Comparison of ENCODE assay signal across 13 cellular contexts in the genomic region with DNA sequence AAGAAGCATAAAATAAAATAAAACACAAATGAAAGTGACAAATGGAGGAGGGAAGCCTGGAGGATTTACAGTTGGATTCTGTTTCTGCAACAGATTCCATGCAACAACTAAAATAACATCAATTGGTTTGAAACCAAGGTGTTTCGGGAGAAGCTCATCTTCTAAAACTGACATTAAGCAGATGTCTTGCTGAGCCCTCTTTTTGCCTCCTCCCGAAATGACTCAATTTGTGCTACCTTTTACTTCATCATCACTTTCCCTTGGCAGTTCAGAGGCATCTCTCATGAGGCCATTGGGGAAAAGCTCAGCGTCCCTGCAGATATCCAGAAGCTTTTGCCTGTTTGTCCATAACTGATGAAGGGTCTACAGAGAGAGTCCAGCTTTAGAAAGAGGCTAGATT.
A peak's percentile ranks its signal among the peaks of the same experiment; 100 is the strongest.
DNase-seq lines count a peak whose midpoint lies in the region; ATAC-seq, FAIRE-seq and TF ChIP-seq lines count a peak whose summit lies in the region.
"Had no signal": no experiment of that assay in that cellular context is flagged by ENCODE, and none has a peak within 500 bp of the region (broad histone marks: within the 10 kb centered on the region; RNA-seq: fewer than 3 reads in every experiment).

No MANE protein-coding gene starts in this region.

- H3K27me3 ChIP-seq in endothelial cell of umbilical vein (ENCODE audit: control insufficient read depth in 2 of 2, insufficient read depth in 2 of 2, low read length in 2 of 2) = no peaks in the 10 kb centered on the region
- no peaks in the 10 kb centered on the region for H3K27me3 ChIP-seq in psoas muscle (ENCODE audit: insufficient read depth in 3 of 3, low read length in 2 of 3)
- H3K27me3 ChIP-seq: neural progenitor cell had no signal

- peaks cover 49% of the 10 kb centered on the region for H3K4me1 ChIP-seq in endothelial cell of umbilical vein (ENCODE audit: control insufficient read depth, extremely low read depth, insufficient read depth, low read length)
- peaks cover 23% of the 10 kb centered on the region for H3K4me1 ChIP-seq in psoas muscle

- TF ChIP-seq POLR2A in endothelial cell of umbilical vein (IDR thresholded peaks at IDR 0.05; ENCODE audit: low read depth, low read length) = no peak

- no TSS peak for BruUV-seq in endothelial cell of umbilical vein (replicated peaks; lab: Mats Ljungman, UMichigan)

- H4K20me1 ChIP-seq in endothelial cell of umbilical vein (replicated peaks; ENCODE audit: control insufficient read depth, extremely low read depth, insufficient read depth, low read length) = no peaks in the 10 kb centered on the region

- no peaks in the 10 kb centered on the region for H3K9me3 ChIP-seq in endothelial cell of umbilical vein (replicated peaks; ENCODE audit: control insufficient read depth, insufficient read depth, low read length)
- no peaks in the 10 kb centered on the region for H3K9me3 ChIP-seq in psoas muscle

- ATAC-seq in psoas muscle = no peak
- ATAC-seq: left lobe of liver had no signal

- dilution Hi-C loops in endothelial cell of umbilical vein (cut with MboI; ENCODE audit: extremely low pct_ligation_motif_present, low sequenced_read_pairs) = no loop called here

- H3K4me2 ChIP-seq in endothelial cell of umbilical vein (ENCODE audit: insufficient read depth, low read length) = peak overlapping the region; percentile 68
- H3K4me2 ChIP-seq: neural progenitor cell had no signal

- peak overlapping the region; percentile 93 for H3K27ac ChIP-seq in endothelial cell of umbilical vein (ENCODE audit: insufficient read depth, low read depth, low read length)
- H3K27ac ChIP-seq in psoas muscle = peak overlapping the region; percentile 57
- H3K27ac ChIP-seq: neural progenitor cell had no signal

- H2AFZ ChIP-seq in endothelial cell of umbilical vein (ENCODE audit: low read depth, low read length) = no peak overlapping the region
- H2AFZ ChIP-seq: neural progenitor cell had no signal

- TF ChIP-seq CTCF in GM12865 (IDR thresholded peaks at IDR 0.05; ENCODE audit: insufficient read depth, low read depth, low read length, missing control alignments) = no peak
- TF ChIP-seq CTCF in endothelial cell of umbilical vein (IDR thresholded peaks at IDR 0.05; ENCODE audit: extremely low read depth in 1 of 2, insufficient read depth in 1 of 2, low read depth in 1 of 2, low read length in 2 of 2) = no peak
- no peak for TF ChIP-seq CTCF in psoas muscle (IDR thresholded peaks at IDR 0.05)

- H3K4me3 ChIP-seq in GM12865 (ENCODE audit: low read depth, low read length) = no peak overlapping the region
- H3K4me3 ChIP-seq in endothelial cell of umbilical vein (replicated peaks in 1 of 3; ENCODE audit: insufficient read depth in 1 of 3, low read depth in 1 of 3, low read length in 3 of 3) = no peak overlapping the region
- no peak overlapping the region for H3K4me3 ChIP-seq in psoas muscle
- H3K4me3 ChIP-seq: neural progenitor cell, smooth muscle cell had no signal

- 54 to 75% (median 54%) methylated on average over 3 of the region's 3 CpGs for WGBS in psoas muscle, 3 donors

- intact Hi-C loops in endothelial cell of umbilical vein (cut with micrococcal nuclease) (no loop called here), psoas muscle (cut with DNase I) (no loop called here)

- no peaks in the 10 kb centered on the region for H3K79me2 ChIP-seq in endothelial cell of umbilical vein (ENCODE audit: control insufficient read depth, insufficient read depth, low read length)

- no peak overlapping the region for H3K9ac ChIP-seq in endothelial cell of umbilical vein (replicated peaks; ENCODE audit: extremely low read depth, insufficient read depth, low read length)
- H3K9ac ChIP-seq: neural progenitor cell had no signal

- CTCF ChIA-PET in endothelial cell of umbilical vein (lab: Charles Lee) = interaction anchor here (0.7 to 2.5 kb wide), 11 partner anchors 10 to 151 kb away, joined by 3 to 19 read pairs (median 4); partner anchors contain the start of gene KCNN3

- peak; percentile 26 for FAIRE-seq in endothelial cell of umbilical vein (lab: Jason Lieb, UNC)

- no peaks in the 10 kb centered on the region for H3K9me1 ChIP-seq in endothelial cell of umbilical vein (replicated peaks; ENCODE audit: control insufficient read depth, extremely low read depth, insufficient read depth, low read length)

- DNase-seq in GM12865 (ENCODE audit: low read depth) (peak; percentile 29), RPMI8226 (peak; percentile 25), endothelial cell of umbilical vein (ENCODE audit: low read depth, low spot score) (no peak), psoas muscle (no peak), iPS-NIHi11 (ENCODE audit: low spot score) (no peak), D341Med (ENCODE audit: low spot score) (no peak), retina (no peak)
- DNase-seq in NK-92 treated with Interleukin-12 subunit alpha and Interleukin-12 subunit beta, amount 100 ng/mL, for 24 hours (lab: John Stamatoyannopoulos, UW) = no peak
- DNase-seq: activated B cell treated with CpG ODN at 0.5 μM for 24 hours; activated naive CD4-positive, alpha-beta T cell treated with anti-CD3 and anti-CD28 coated beads, Interleukin-2, amount 10 ng/mL, durations not matched to agents 7 days and 5 days had no signal

- POLR2A ChIA-PET in endothelial cell of umbilical vein (lab: Charles Lee) = no interaction called here

- H3K36me3 ChIP-seq in endothelial cell of umbilical vein (ENCODE audit: control insufficient read depth in 2 of 2, extremely low read depth in 1 of 2, insufficient read depth in 2 of 2, low read length in 2 of 2) (no peaks in the 10 kb centered on the region), psoas muscle (ENCODE audit: insufficient read depth in 1 of 2, low read depth in 1 of 2) (peaks cover 0 to 67% of the 10 kb centered on the region in 2 donors)
- H3K36me3 ChIP-seq: neural progenitor cell had no signal

TF ChIP-seq in endothelial cell of umbilical vein, 7 proteins besides CTCF, POLR2A, EP300 and RAD21:
- TF ChIP-seq POLR2AphosphoS5 (IDR thresholded peaks at IDR 0.05; ENCODE audit: insufficient read depth, low read depth, low read length) (no peak), MYC (IDR thresholded peaks at IDR 0.05; ENCODE audit: low read depth, low read length) (no peak), GATA2 (IDR thresholded peaks at IDR 0.05; ENCODE audit: insufficient read depth, insufficient read length, low read depth, low read length) (no peak), FOS (IDR thresholded peaks at IDR 0.05; ENCODE audit: borderline replicate concordance, insufficient read depth, low read length) (no peak), JUN (IDR thresholded peaks at IDR 0.05; ENCODE audit: borderline replicate concordance, insufficient read depth, insufficient read length, low read depth) (no peak), EZH2 (IDR thresholded peaks at IDR 0.05; ENCODE audit: borderline replicate concordance, low read depth, low read length, severe bottlenecking) (no peak)
- TF ChIP-seq, protein P1, sequence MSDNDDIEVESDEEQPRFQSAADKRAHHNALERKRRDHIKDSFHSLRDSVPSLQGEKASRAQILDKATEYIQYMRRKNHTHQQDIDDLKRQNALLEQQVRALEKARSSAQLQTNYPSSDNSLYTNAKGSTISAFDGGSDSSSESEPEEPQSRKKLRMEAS (IDR thresholded peaks at IDR 0.05; ENCODE audit: insufficient read depth, insufficient read length) = no peak

Comparison
In these comparisons a context has a peak if more than half of its experiments do, and no peak if none do; other contexts are left out.
1. DNase-seq: peak in GM12865 (single experiment) and RPMI8226 (single experiment); none in endothelial cell of umbilical vein (single experiment), psoas muscle (0 of 2), iPS-NIHi11 (single experiment), NK-92 treated with Interleukin-12 subunit alpha and Interleukin-12 subunit beta, amount 100 ng/mL, for 24 hours (single experiment), D341Med (single experiment) and retina (single experiment).